ENCODE assay signal across 18 cellular contexts in genomic region chr5:56979968-56980367, GRCh38.
"Had no signal": no experiment of that assay in that cellular context is flagged by ENCODE, and none has a peak within 500 bp of the region (broad histone marks: within the 10 kb centered on the region; RNA-seq: fewer than 3 reads in every experiment).

No MANE protein-coding gene starts in this region.

- H3K27ac ChIP-seq: HL-60 had no signal

- DNase-seq: Karpas-422, KG1, MG63, NCI-H1092 treated with DMSO at 0.1 percent for 48 hours, NCI-H1436, NCI-H187, NCI-H2029, NCI-H2081 treated with DMSO at 0.1 percent for 48 hours, NCI-H2171, NCI-H226, NCI-H446, NCI-H510A, NCI-H524 treated with DMSO at 0.1 percent for 48 hours, NCI-H69, NCI-H774, Right ventricle myocardium superior, RPMI8226 had no signal

- H3K27me3 ChIP-seq: MG63 had no signal

- H3K9me3 ChIP-seq: MG63 had no signal
